ENCODE assay signal across 36 cellular contexts in the genomic region with DNA sequence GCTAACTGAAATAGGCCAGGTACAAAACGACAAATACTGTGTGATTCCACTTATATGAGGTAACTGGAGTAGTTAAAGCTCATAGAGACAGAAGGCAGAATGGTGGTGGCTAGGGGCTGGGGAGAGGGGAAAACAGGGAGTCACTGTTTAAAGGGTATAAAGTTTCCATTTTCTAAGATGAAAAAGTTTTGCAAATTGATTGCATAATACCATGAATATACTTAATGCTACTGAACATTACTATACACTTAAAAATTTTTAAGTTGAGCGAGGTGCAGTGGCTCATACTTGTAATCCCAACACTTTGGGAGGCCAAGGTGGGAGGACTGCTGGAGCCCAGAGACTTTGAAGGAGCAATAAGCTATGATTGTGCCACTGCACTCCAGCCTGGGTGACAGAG.
"Had no signal": no experiment of that assay in that cellular context is flagged by ENCODE, and none has a peak within 500 bp of the region (broad histone marks: within the 10 kb centered on the region; RNA-seq: fewer than 3 reads in every experiment).

No MANE protein-coding gene starts in this region.

- H3K4me3 Mint-ChIP-seq: activated CD4-positive, alpha-beta T cell treated with anti-CD3 and anti-CD28 coated beads for 36 hours; activated CD4-positive, alpha-beta T cell treated with anti-CD3 and anti-CD28 coated beads, Interleukin-2, amount 10 ng/mL, durations not matched to agents 7 days and 5 days; activated CD8-positive, alpha-beta memory T cell treated with anti-CD3 and anti-CD28 coated beads, Interleukin-2, amount 10 ng/mL, durations not matched to agents 7 days and 5 days; activated naive CD4-positive, alpha-beta T cell treated with anti-CD3 and anti-CD28 coated beads, Interleukin-2, amount 10 ng/mL, durations not matched to agents 7 days and 5 days; activated naive CD8-positive, alpha-beta T cell; activated naive CD8-positive, alpha-beta T cell treated with anti-CD3 and anti-CD28 coated beads, Interleukin-2, amount 50 U/mL, for 24 hours; brain had no signal

- ATAC-seq: activated CD4-positive, alpha-beta T cell treated with anti-CD3 and anti-CD28 coated beads for 36 hours; activated CD8-positive, alpha-beta memory T cell treated with anti-CD3 and anti-CD28 coated beads, Interleukin-2, amount 10 ng/mL, durations not matched to agents 7 days and 5 days; activated naive CD8-positive, alpha-beta T cell treated with anti-CD3 and anti-CD28 coated beads, Interleukin-2, amount 50 U/mL, for 24 hours; Right ventricle myocardium inferior; SK-N-SH treated with all-trans-retinoic acid at 6 μM for 48 hours had no signal

- H3K27me3 Mint-ChIP-seq: activated CD4-positive, alpha-beta T cell treated with anti-CD3 and anti-CD28 coated beads for 36 hours; activated CD4-positive, alpha-beta T cell treated with anti-CD3 and anti-CD28 coated beads, Interleukin-2, amount 10 ng/mL, durations not matched to agents 7 days and 5 days; activated CD8-positive, alpha-beta memory T cell treated with anti-CD3 and anti-CD28 coated beads, Interleukin-2, amount 10 ng/mL, durations not matched to agents 7 days and 5 days; activated naive CD4-positive, alpha-beta T cell treated with anti-CD3 and anti-CD28 coated beads, Interleukin-2, amount 10 ng/mL, durations not matched to agents 7 days and 5 days; activated naive CD8-positive, alpha-beta T cell treated with anti-CD3 and anti-CD28 coated beads, Interleukin-2, amount 50 U/mL, for 24 hours had no signal

- H3K4me2 ChIP-seq: PC-9 had no signal

- H3K36me3 ChIP-seq: WERI-Rb-1 had no signal

- H2AFZ ChIP-seq: PC-9 had no signal

- FAIRE-seq: bronchial epithelial cell, RCC 7860 had no signal

- H3K27ac Mint-ChIP-seq: activated CD4-positive, alpha-beta T cell treated with anti-CD3 and anti-CD28 coated beads for 36 hours; activated CD4-positive, alpha-beta T cell treated with anti-CD3 and anti-CD28 coated beads, Interleukin-2, amount 10 ng/mL, durations not matched to agents 7 days and 5 days; activated CD8-positive, alpha-beta memory T cell treated with anti-CD3 and anti-CD28 coated beads, Interleukin-2, amount 10 ng/mL, durations not matched to agents 7 days and 5 days; activated naive CD4-positive, alpha-beta T cell treated with anti-CD3 and anti-CD28 coated beads, Interleukin-2, amount 10 ng/mL, durations not matched to agents 7 days and 5 days; activated naive CD8-positive, alpha-beta T cell; activated naive CD8-positive, alpha-beta T cell treated with anti-CD3 and anti-CD28 coated beads, Interleukin-2, amount 50 U/mL, for 24 hours; brain had no signal

- DNase-seq: activated CD4-positive, alpha-beta T cell treated with anti-CD3 and anti-CD28 coated beads for 36 hours; activated CD4-positive, alpha-beta T cell treated with anti-CD3 and anti-CD28 coated beads, Interleukin-2, amount 10 ng/mL, durations not matched to agents 7 days and 5 days; activated CD4-positive, alpha-beta T cell treated with anti-CD3 and anti-CD28 coated beads, Interleukin-2, amount 50 U/mL, for 48 hours; activated CD8-positive, alpha-beta memory T cell treated with anti-CD3 and anti-CD28 coated beads for 24 hours; activated CD8-positive, alpha-beta memory T cell treated with anti-CD3 and anti-CD28 coated beads, Interleukin-2, amount 10 ng/mL, durations not matched to agents 7 days and 5 days; activated CD8-positive, alpha-beta memory T cell treated with anti-CD3 and anti-CD28 coated beads, Interleukin-2, amount 50 U/mL, for 48 hours; activated effector memory CD4-positive, alpha-beta T cell treated with Interleukin-2 at 50 U/mL for 16 hours; activated naive CD4-positive, alpha-beta T cell treated with anti-CD3 and anti-CD28 coated beads, Interleukin-2, amount 10 ng/mL, durations not matched to agents 7 days and 5 days; activated naive CD8-positive, alpha-beta T cell treated with anti-CD3 and anti-CD28 coated beads, Interleukin-2, amount 50 U/mL, for 24 hours; activated T-cell treated with anti-CD3 and anti-CD28 coated beads, Interleukin-2, amount 50 U/mL, for 48 hours; caudate nucleus; cerebellar nuclear complex; KG1; NCI-H1105 treated with DMSO at 0.1 percent for 48 hours; NCI-H1436; NCI-H1694; NCI-H1930; NCI-H2081 treated with DMSO at 0.1 percent for 48 hours; NCI-H226; NCI-H446 treated with DMSO at 0.1 percent for 48 hours; NCI-H524; NCI-H69; NCI-H82; PC-9; SIG-M5; SW 1271; T-helper 1 cell; T-helper 9 cell; WERI-Rb-1 had no signal

- H3K9me3 Mint-ChIP-seq: activated naive CD8-positive, alpha-beta T cell treated with anti-CD3 and anti-CD28 coated beads, Interleukin-2, amount 50 U/mL, for 24 hours had no signal

- H3K36me3 Mint-ChIP-seq: activated CD8-positive, alpha-beta memory T cell treated with anti-CD3 and anti-CD28 coated beads, Interleukin-2, amount 10 ng/mL, durations not matched to agents 7 days and 5 days; activated naive CD4-positive, alpha-beta T cell treated with anti-CD3 and anti-CD28 coated beads, Interleukin-2, amount 10 ng/mL, durations not matched to agents 7 days and 5 days; activated naive CD8-positive, alpha-beta T cell; brain had no signal

- H3K27ac ChIP-seq: PC-9, RWPE1, WERI-Rb-1 had no signal

- H3K4me3 ChIP-seq: PC-9 had no signal
